Comparison of ENCODE assay signal across 20 cellular contexts in the genomic region with DNA sequence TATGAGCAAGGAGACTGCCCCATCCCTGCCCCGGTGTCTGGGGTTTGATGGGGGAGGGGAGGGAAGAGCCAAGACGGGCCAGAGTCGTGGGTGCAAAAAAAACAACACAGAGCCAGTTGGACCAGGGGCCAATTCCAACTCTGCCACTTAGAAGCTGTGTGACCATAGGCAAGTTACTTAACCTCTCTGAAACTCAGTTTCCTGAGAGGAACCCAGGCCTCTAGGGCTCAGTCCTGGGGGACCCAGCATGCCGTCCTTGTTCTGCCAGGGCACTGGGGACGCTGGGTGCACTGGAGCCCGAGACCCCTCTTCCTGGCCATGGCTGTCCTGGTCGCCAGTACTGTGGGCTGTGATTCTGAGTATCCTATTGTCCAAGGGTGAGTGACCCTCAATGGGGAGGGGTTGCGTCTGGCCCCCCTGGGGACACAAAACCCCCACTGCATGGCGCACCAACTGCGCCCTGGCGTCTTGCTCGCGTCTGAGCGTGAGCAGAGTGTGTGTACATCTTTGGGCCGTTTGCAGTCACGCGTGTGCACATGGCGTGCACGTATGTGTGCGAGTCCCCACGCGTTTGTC. TPM values are rescaled to one million over a fixed set of nuclear protein-coding genes. Genes with fewer than 3 reads are reported as not detected.
DNase-seq lines count a peak whose midpoint lies in the region; ATAC-seq, FAIRE-seq and TF ChIP-seq lines count a peak whose summit lies in the region.
"Had no signal": no experiment of that assay in that cellular context is flagged by ENCODE, and none has a peak within 500 bp of the region (broad histone marks: within the 10 kb centered on the region; RNA-seq: fewer than 3 reads in every experiment).

No MANE protein-coding gene starts in this region.

- peaks cover 4% of the 10 kb centered on the region for H3K36me3 Mint-ChIP-seq in natural killer cell treated with Interleukin-12 subunit alpha and Interleukin-12 subunit beta and Interleukin-15 and Interleukin-18, amount 100 ng/mL, for 72 hours
- H3K36me3 Mint-ChIP-seq in natural killer cell (no peaks in the 10 kb centered on the region), glutamatergic neuron (ENCODE audit: unreplicated experiment) (peaks cover 7% of the 10 kb centered on the region), endothelial cell (ENCODE audit: low read depth, unreplicated experiment) (peaks cover 4% of the 10 kb centered on the region)
- H3K36me3 Mint-ChIP-seq in naive thymus-derived CD8-positive, alpha-beta T cell = peaks cover 0 to 2% (median 0%) of the 10 kb centered on the region in 3 donors

- TF ChIP-seq CTCF in natural killer cell (IDR thresholded peaks at IDR 0.05) (no peak), glutamatergic neuron (IDR thresholded peaks at IDR 0.05; ENCODE audit: partially characterized antibody, unreplicated experiment) (no peak), endothelial cell (IDR thresholded peaks at IDR 0.05; ENCODE audit: unreplicated experiment) (no peak)

- H3K4me3 Mint-ChIP-seq in natural killer cell treated with Interleukin-12 subunit alpha and Interleukin-12 subunit beta and Interleukin-15 and Interleukin-18, amount 100 ng/mL, for 72 hours = no peak overlapping the region
- H3K4me3 Mint-ChIP-seq in natural killer cell (no peak overlapping the region), glutamatergic neuron (ENCODE audit: unreplicated experiment) (peak overlapping the region; percentile 64), endothelial cell (ENCODE audit: unreplicated experiment) (no peak overlapping the region)
- peak overlapping the region; percentile 12 to 83 (median 58) for H3K4me3 Mint-ChIP-seq in naive thymus-derived CD8-positive, alpha-beta T cell
- H3K4me3 Mint-ChIP-seq: activated T-helper 17 cell treated with anti-CD3 and anti-CD28 coated beads, Interleukin-2, amount 50 U/mL, for 72 hours; endodermal cell had no signal

- no peaks in the 10 kb centered on the region for H3K9me3 Mint-ChIP-seq in natural killer cell treated with Interleukin-12 subunit alpha and Interleukin-12 subunit beta and Interleukin-15 and Interleukin-18, amount 100 ng/mL, for 72 hours
- H3K9me3 Mint-ChIP-seq in natural killer cell = peaks cover 0 to 4% of the 10 kb centered on the region in 2 donors
- H3K9me3 Mint-ChIP-seq in glutamatergic neuron (ENCODE audit: unreplicated experiment) = peaks cover 8% of the 10 kb centered on the region
- H3K9me3 Mint-ChIP-seq in naive thymus-derived CD8-positive, alpha-beta T cell = peaks cover 0 to 5% (median 0%) of the 10 kb centered on the region in 9 donors
- no peaks in the 10 kb centered on the region for H3K9me3 Mint-ChIP-seq in endothelial cell (ENCODE audit: unreplicated experiment)
- H3K9me3 Mint-ChIP-seq: activated T-helper 17 cell treated with anti-CD3 and anti-CD28 coated beads, Interleukin-2, amount 50 U/mL, for 72 hours had no signal

- POLR2A ChIA-PET in naive thymus-derived CD8-positive, alpha-beta T cell (lab: Charles Lee) = interaction anchor here (0.6 to 1.2 kb wide), 2 partner anchors 69 to 84 kb away, joined by 4 read pairs; no protein-coding TSS in a partner anchor

- no peak for FAIRE-seq in GM19239 (lab: Jason Lieb, UNC)

- no peak for DNase-seq in natural killer cell treated with Interleukin-12 subunit alpha and Interleukin-12 subunit beta and Interleukin-15 and Interleukin-18, amount 100 ng/mL, for 72 hours (ENCODE audit: low spot score)
- DNase-seq in natural killer cell (no peak), glutamatergic neuron (no peak), medulla oblongata (ENCODE audit: extremely low spot score) (no peak), endothelial cell (ENCODE audit: low spot score) (no peak), T1000 (lab: John Stamatoyannopoulos, UW) (no peak), GM19239 (ENCODE audit: insufficient read length, low spot score) (no peak)
- no peak for DNase-seq in naive thymus-derived CD8-positive, alpha-beta T cell
- DNase-seq: amniotic stem cell, IMR-90, MM.1S, NCI-H187, NCI-H446 treated with DMSO at 0.1 percent for 48 hours, SHP77 treated with DMSO at 0.1 percent for 48 hours, T-helper 2 cell had no signal

- H3K27ac Mint-ChIP-seq in natural killer cell treated with Interleukin-12 subunit alpha and Interleukin-12 subunit beta and Interleukin-15 and Interleukin-18, amount 100 ng/mL, for 72 hours = no peak overlapping the region
- H3K27ac Mint-ChIP-seq in natural killer cell (no peak overlapping the region), glutamatergic neuron (ENCODE audit: unreplicated experiment) (peak overlapping the region; percentile 17), endothelial cell (ENCODE audit: unreplicated experiment) (no peak overlapping the region)
- H3K27ac Mint-ChIP-seq in naive thymus-derived CD8-positive, alpha-beta T cell = no peak overlapping the region
- H3K27ac Mint-ChIP-seq: activated T-helper 17 cell treated with anti-CD3 and anti-CD28 coated beads, Interleukin-2, amount 50 U/mL, for 72 hours; endodermal cell had no signal

- H3K4me1 Mint-ChIP-seq in natural killer cell treated with Interleukin-12 subunit alpha and Interleukin-12 subunit beta and Interleukin-15 and Interleukin-18, amount 100 ng/mL, for 72 hours (ENCODE audit: low read depth in 2 of 2) = peaks cover 0 to 8% of the 10 kb centered on the region in 2 donors
- H3K4me1 Mint-ChIP-seq in natural killer cell (peaks cover 0 to 5% of the 10 kb centered on the region in 2 donors), glutamatergic neuron (ENCODE audit: low read depth, unreplicated experiment) (no peaks in the 10 kb centered on the region), endothelial cell (ENCODE audit: unreplicated experiment) (peaks cover 3% of the 10 kb centered on the region)
- peaks cover 7 to 19% (median 15%) of the 10 kb centered on the region in 4 donors for H3K4me1 Mint-ChIP-seq in naive thymus-derived CD8-positive, alpha-beta T cell
- H3K4me1 Mint-ChIP-seq: activated T-helper 17 cell treated with anti-CD3 and anti-CD28 coated beads, Interleukin-2, amount 50 U/mL, for 72 hours; endodermal cell had no signal

- ATAC-seq in natural killer cell treated with Interleukin-12 subunit alpha and Interleukin-12 subunit beta and Interleukin-15 and Interleukin-18, amount 100 ng/mL, for 72 hours = peak; percentile 6 to 35
- no peak for ATAC-seq in natural killer cell
- ATAC-seq in naive thymus-derived CD8-positive, alpha-beta T cell = peak in 1 of 2 donors; percentile 16
- ATAC-seq: activated T-helper 17 cell treated with anti-CD3 and anti-CD28 coated beads, Interleukin-2, amount 50 U/mL, for 72 hours had no signal

- H3K27me3 Mint-ChIP-seq in natural killer cell treated with Interleukin-12 subunit alpha and Interleukin-12 subunit beta and Interleukin-15 and Interleukin-18, amount 100 ng/mL, for 72 hours = peaks cover 29 to 40% of the 10 kb centered on the region in 2 donors
- H3K27me3 Mint-ChIP-seq in natural killer cell (ENCODE audit: low read depth in 2 of 2) (peaks cover 47 to 48% of the 10 kb centered on the region in 2 donors), glutamatergic neuron (ENCODE audit: unreplicated experiment) (peaks cover 8% of the 10 kb centered on the region), endothelial cell (ENCODE audit: unreplicated experiment) (peaks cover 21% of the 10 kb centered on the region)
- peaks cover 4 to 35% (median 26%) of the 10 kb centered on the region in 5 donors for H3K27me3 Mint-ChIP-seq in naive thymus-derived CD8-positive, alpha-beta T cell

- intact Hi-C loops in natural killer cell (cut with micrococcal nuclease) = no loop called here

RNA-seq across cellular contexts. Expression of a gene that starts 24.6 kb away (rescaled TPM):
- not detected for total RNA-seq in natural killer cell treated with Interleukin-12 subunit alpha and Interleukin-12 subunit beta and Interleukin-15 and Interleukin-18, amount 100 ng/mL, for 72 hours
- not detected for total RNA-seq in natural killer cell
- total RNA-seq in glutamatergic neuron (ENCODE audit: unreplicated experiment) = not detected
- total RNA-seq in naive thymus-derived CD8-positive, alpha-beta T cell = not detected
- not detected for polyA plus RNA-seq in naive thymus-derived CD8-positive, alpha-beta T cell
- not detected for total RNA-seq in endothelial cell (ENCODE audit: unreplicated experiment)
- total RNA-seq: activated T-helper 17 cell treated with anti-CD3 and anti-CD28 coated beads, Interleukin-2, amount 50 U/mL, for 72 hours; endodermal cell; fibroblast of villous mesenchyme; IMR-90 had no signal
- polyA plus RNA-seq: AG04450, IMR-90 had no signal

RNA-seq across cellular contexts. Expression of a gene that starts 40.4 kb away (rescaled TPM):
- total RNA-seq in natural killer cell treated with Interleukin-12 subunit alpha and Interleukin-12 subunit beta and Interleukin-15 and Interleukin-18, amount 100 ng/mL, for 72 hours = not detected
- total RNA-seq in natural killer cell (under 1 TPM in 1 of 3 donors, not detected in 2; 0.10 TPM), glutamatergic neuron (ENCODE audit: unreplicated experiment) (not detected), endothelial cell (ENCODE audit: unreplicated experiment) (not detected)
- total RNA-seq in naive thymus-derived CD8-positive, alpha-beta T cell = under 1 TPM; 0.11 to 0.26 TPM
- polyA plus RNA-seq in naive thymus-derived CD8-positive, alpha-beta T cell = not detected
- total RNA-seq: activated T-helper 17 cell treated with anti-CD3 and anti-CD28 coated beads, Interleukin-2, amount 50 U/mL, for 72 hours; endodermal cell; fibroblast of villous mesenchyme; IMR-90; lung microvascular endothelial cell had no signal
- polyA plus RNA-seq: AG04450, IMR-90 had no signal

RNA-seq across cellular contexts. Expression of a gene that starts 42.3 kb away (rescaled TPM):
- total RNA-seq in natural killer cell treated with Interleukin-12 subunit alpha and Interleukin-12 subunit beta and Interleukin-15 and Interleukin-18, amount 100 ng/mL, for 72 hours = 10 to 100 TPM in 1 of 2 donors, 1 to 10 TPM in 1; 7.8 to 11.5 TPM
- total RNA-seq in natural killer cell (10 to 100 TPM in 2 of 3 donors, 1 to 10 TPM in 1; 9.6 to 13.5 (median 11.3) TPM), glutamatergic neuron (ENCODE audit: unreplicated experiment) (36.4 TPM), endothelial cell (ENCODE audit: unreplicated experiment) (20.4 TPM)
- total RNA-seq in naive thymus-derived CD8-positive, alpha-beta T cell = 10 to 100 TPM; 10.5 to 11.5 TPM
- polyA plus RNA-seq in naive thymus-derived CD8-positive, alpha-beta T cell = 1 to 10 TPM; 1.1 to 2.7 (median 1.7) TPM

RNA-seq across cellular contexts. Expression of a gene that starts 55.8 kb away (rescaled TPM):
- not detected for total RNA-seq in natural killer cell treated with Interleukin-12 subunit alpha and Interleukin-12 subunit beta and Interleukin-15 and Interleukin-18, amount 100 ng/mL, for 72 hours
- not detected for total RNA-seq in natural killer cell
- 14.8 TPM for total RNA-seq in glutamatergic neuron (ENCODE audit: unreplicated experiment)
- total RNA-seq in naive thymus-derived CD8-positive, alpha-beta T cell = not detected
- not detected for polyA plus RNA-seq in naive thymus-derived CD8-positive, alpha-beta T cell
- not detected for total RNA-seq in endothelial cell (ENCODE audit: unreplicated experiment)
- total RNA-seq: activated T-helper 17 cell treated with anti-CD3 and anti-CD28 coated beads, Interleukin-2, amount 50 U/mL, for 72 hours; endodermal cell; fibroblast of villous mesenchyme; IMR-90; lung microvascular endothelial cell had no signal
- polyA plus RNA-seq: AG04450, IMR-90 had no signal

Comparison
In these comparisons a context has a peak if more than half of its experiments do, and no peak if none do; other contexts are left out.
1. ATAC-seq: peak in natural killer cell treated with Interleukin-12 subunit alpha and Interleukin-12 subunit beta and Interleukin-15 and Interleukin-18, amount 100 ng/mL, for 72 hours (2 of 2); none in natural killer cell (0 of 3).
2. H3K4me3 Mint-ChIP-seq: peak in glutamatergic neuron (single experiment) and naive thymus-derived CD8-positive, alpha-beta T cell (10 of 10); none in natural killer cell treated with Interleukin-12 subunit alpha and Interleukin-12 subunit beta and Interleukin-15 and Interleukin-18, amount 100 ng/mL, for 72 hours (single experiment), natural killer cell (single experiment) and endothelial cell (single experiment).